Comparison of ENCODE assay signal across 1 cellular context in genomic region chr1:108829498-108829916, GRCh38.
TF ChIP-seq lines count a peak whose summit lies in the region.

No MANE protein-coding gene starts in this region.

TF ChIP-seq in endothelial cell of umbilical vein, 7 proteins besides CTCF, POLR2A, EP300 and RAD21:
- TF ChIP-seq FOS (IDR thresholded peaks at IDR 0.05; ENCODE audit: borderline replicate concordance, insufficient read depth, low read length) (no peak), JUN (IDR thresholded peaks at IDR 0.05; ENCODE audit: borderline replicate concordance, insufficient read depth, insufficient read length, low read depth) (peak; percentile 63)
